ENCODE assay signal across 14 cellular contexts in the genomic region with DNA sequence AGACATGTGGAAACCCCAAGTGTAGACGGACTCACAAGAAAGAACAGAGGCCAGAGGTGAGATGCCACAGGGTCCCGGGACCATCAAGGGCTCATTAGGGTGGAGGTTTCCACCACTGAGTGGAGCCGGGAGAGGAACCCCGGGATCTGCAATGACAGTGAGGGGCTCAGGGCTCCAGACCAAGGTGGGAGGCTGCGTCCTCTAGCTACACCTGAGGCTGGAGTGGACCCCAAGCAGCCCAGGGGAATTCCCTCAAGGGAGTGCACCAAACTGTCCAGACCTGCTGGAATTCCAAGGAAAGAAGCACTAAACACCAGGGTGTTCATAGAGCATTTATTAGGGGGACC. TPM values are rescaled to one million over a fixed set of nuclear protein-coding genes. Genes with fewer than 3 reads are reported as not detected.
"Had no signal": no experiment of that assay in that cellular context is flagged by ENCODE, and none has a peak within 500 bp of the region (broad histone marks: within the 10 kb centered on the region; RNA-seq: fewer than 3 reads in every experiment).

No MANE protein-coding gene starts in this region.

RNA-seq across cellular contexts. Expression of gene LILRB2, which starts 0.8 kb away (rescaled TPM):
- total RNA-seq: myocyte, neural crest cell, occipital lobe, smooth muscle cell had no signal
- polyA plus RNA-seq: naive thymus-derived CD8-positive, alpha-beta T cell; smooth muscle cell had no signal

RNA-seq across cellular contexts. Expression of gene LILRB5, which starts 24.6 kb away (rescaled TPM):
- total RNA-seq: myocyte, neural crest cell, smooth muscle cell had no signal
- polyA plus RNA-seq: immature natural killer cell; naive thymus-derived CD8-positive, alpha-beta T cell; smooth muscle cell had no signal

RNA-seq across cellular contexts. Expression of gene LILRA5, which starts 31.3 kb away (rescaled TPM):
- total RNA-seq: myocyte; naive thymus-derived CD8-positive, alpha-beta T cell; neural crest cell; smooth muscle cell had no signal
- polyA plus RNA-seq: smooth muscle cell had no signal

RNA-seq across cellular contexts. Expression of gene LILRA6, which starts 39.1 kb away (rescaled TPM):
- total RNA-seq: myocyte, neural crest cell, occipital lobe, smooth muscle cell had no signal
- polyA plus RNA-seq: naive thymus-derived CD8-positive, alpha-beta T cell; smooth muscle cell had no signal

RNA-seq across cellular contexts. Expression of gene LILRA4, which starts 57.3 kb away (rescaled TPM):
- total RNA-seq: heart left ventricle, left colon, mucosa of descending colon, myocyte, neural crest cell, smooth muscle cell, stomach, thyroid gland, urinary bladder, vagina had no signal
- polyA plus RNA-seq: heart left ventricle; naive thymus-derived CD8-positive, alpha-beta T cell; pancreas; smooth muscle cell; stomach; urinary bladder had no signal
